ENCODE assay signal across 12 cellular contexts in genomic region chrX:70166601-70167590, GRCh38. TPM values are rescaled to one million over a fixed set of nuclear protein-coding genes. Genes with fewer than 3 reads are reported as not detected.
DNase-seq lines count a peak whose midpoint lies in the region; ATAC-seq and TF ChIP-seq lines count a peak whose summit lies in the region.
"Had no signal": no experiment of that assay in that cellular context is flagged by ENCODE, and none has a peak within 500 bp of the region (broad histone marks: within the 10 kb centered on the region; RNA-seq: fewer than 3 reads in every experiment).

No MANE protein-coding gene starts in this region.

- peaks cover 32% of the 10 kb centered on the region for H3K4me1 ChIP-seq in HUES48 (ENCODE audit: control insufficient read depth, insufficient read depth, low read length)
- no peaks in the 10 kb centered on the region for H3K4me1 ChIP-seq in ovary (ENCODE audit: insufficient read depth)
- H3K4me1 ChIP-seq in aorta (ENCODE audit: control insufficient read depth in 1 of 2, insufficient read depth in 2 of 2, low read length in 2 of 2): no peaks in the 10 kb centered on the region

- 73 to 76% (median 74%) methylated on average over 19 of the region's 19 CpGs for WGBS in ovary, 3 donors
- WGBS in aorta, 2 donors: 78 to 87% methylated on average over 18 to 19 of the region's 19 CpGs

- TF ChIP-seq CTCF in astrocyte of the spinal cord (IDR thresholded peaks at IDR 0.05; ENCODE audit: low read depth, low read length) (no peak), ovary (IDR thresholded peaks at IDR 0.05) (no peak)

- DNase-seq in EH (ENCODE audit: low read depth) (peak; percentile 69), astrocyte of the spinal cord (ENCODE audit: low read depth, low spot score) (peak; percentile 84), middle frontal gyrus (ENCODE audit: extremely low spot score, low spot score) (peak; percentile 4), ovary (no peak), aorta (no peak), NCI-H524 (lab: John Stamatoyannopoulos, UW) (no peak)
- DNase-seq: T-helper 17 cell had no signal

- intact Hi-C loops in ovary (cut with DNase I) (no loop called here), aorta (cut with DNase I) (no loop called here)

- in situ Hi-C loops in astrocyte of the spinal cord (cut with HindIII; ENCODE audit: low sequenced_read_pairs): no loop called here

- peaks cover 18% of the 10 kb centered on the region; the same call in 1 of the 2 replicates for H3K9me3 ChIP-seq in HUES48 (ENCODE audit: control insufficient read depth, insufficient read depth, low read length)
- H3K9me3 ChIP-seq in ovary: no peaks in the 10 kb centered on the region
- no peaks in the 10 kb centered on the region for H3K9me3 ChIP-seq in aorta (ENCODE audit: control insufficient read depth, low read length)

- H3K36me3 ChIP-seq in HUES48 (ENCODE audit: control insufficient read depth, insufficient read depth, low read length): peaks cover 9% of the 10 kb centered on the region; the same call in 1 of the 2 replicates
- H3K36me3 ChIP-seq in ovary: no peaks in the 10 kb centered on the region
- H3K36me3 ChIP-seq in aorta (ENCODE audit: control insufficient read depth in 1 of 2, insufficient read depth in 2 of 2, low read length in 1 of 2): no peaks in the 10 kb centered on the region

- H3K27ac ChIP-seq in HUES48 (ENCODE audit: low read depth, low read length): peak overlapping the region; percentile 84
- H3K27ac ChIP-seq in ovary: no peak overlapping the region
- H3K27ac ChIP-seq in aorta (ENCODE audit: low read depth in 1 of 2, low read length in 2 of 2): no peak overlapping the region

- TF ChIP-seq EP300 in ovary (IDR thresholded peaks at IDR 0.05): no peak

- H3K9ac ChIP-seq in HUES48 (ENCODE audit: low read depth, low read length): no peak overlapping the region

- TF ChIP-seq POLR2A in ovary (IDR thresholded peaks at IDR 0.05): no peak

- H3K27me3 ChIP-seq in HUES48 (ENCODE audit: control insufficient read depth, insufficient read depth, low read length) (no peaks in the 10 kb centered on the region), ovary (no peaks in the 10 kb centered on the region), aorta (ENCODE audit: control insufficient read depth in 1 of 2, insufficient read depth in 2 of 2, low read length in 1 of 2) (no peaks in the 10 kb centered on the region)

- H3K4me3 ChIP-seq in HUES48 (ENCODE audit: low read depth, low read length): no peak overlapping the region
- H3K4me3 ChIP-seq in astrocyte of the spinal cord (ENCODE audit: low read depth, low read length): no peak overlapping the region
- no peak overlapping the region for H3K4me3 ChIP-seq in ovary
- no peak overlapping the region for H3K4me3 ChIP-seq in aorta (ENCODE audit: low read length in 2 of 2)
- H3K4me3 ChIP-seq: GM12878, skin epidermis had no signal

- ATAC-seq in aorta (ENCODE audit: low FRiP score): no peak
- ATAC-seq: GM12878, T-helper 17 cell had no signal

RNA-seq across cellular contexts. Expression of gene DGAT2L6, which starts 10.4 kb away (rescaled TPM):
- total RNA-seq in ovary (not detected), aorta (not detected)
- polyA plus RNA-seq in ovary (not detected), aorta (not detected)
- total RNA-seq: cardiac septum, subcutaneous adipose tissue, T-helper 17 cell had no signal

RNA-seq across cellular contexts. Expression of gene IGBP1, which starts 33.6 kb away (rescaled TPM):
- total RNA-seq in ovary: 100 to 1,000 TPM in 2 of 7 donors, 10 to 100 TPM in 5; 63.3 to 121 (median 95.7) TPM
- polyA plus RNA-seq in ovary: 100 to 1,000 TPM; 142 to 181 TPM
- 10 to 100 TPM; 34.4 to 45.9 TPM for total RNA-seq in aorta
- polyA plus RNA-seq in aorta: 10 to 100 TPM; 59.1 to 78.1 TPM

Comparison
In these comparisons a context has a peak if more than half of its experiments do, and no peak if none do; other contexts are left out.
1. DNase-seq: peak in EH (single experiment), astrocyte of the spinal cord (single experiment) and middle frontal gyrus (single experiment); none in ovary (0 of 5), aorta (0 of 2) and NCI-H524 (0 of 2).